1 cellular context compared by ENCODE assay signal in the genomic region with DNA sequence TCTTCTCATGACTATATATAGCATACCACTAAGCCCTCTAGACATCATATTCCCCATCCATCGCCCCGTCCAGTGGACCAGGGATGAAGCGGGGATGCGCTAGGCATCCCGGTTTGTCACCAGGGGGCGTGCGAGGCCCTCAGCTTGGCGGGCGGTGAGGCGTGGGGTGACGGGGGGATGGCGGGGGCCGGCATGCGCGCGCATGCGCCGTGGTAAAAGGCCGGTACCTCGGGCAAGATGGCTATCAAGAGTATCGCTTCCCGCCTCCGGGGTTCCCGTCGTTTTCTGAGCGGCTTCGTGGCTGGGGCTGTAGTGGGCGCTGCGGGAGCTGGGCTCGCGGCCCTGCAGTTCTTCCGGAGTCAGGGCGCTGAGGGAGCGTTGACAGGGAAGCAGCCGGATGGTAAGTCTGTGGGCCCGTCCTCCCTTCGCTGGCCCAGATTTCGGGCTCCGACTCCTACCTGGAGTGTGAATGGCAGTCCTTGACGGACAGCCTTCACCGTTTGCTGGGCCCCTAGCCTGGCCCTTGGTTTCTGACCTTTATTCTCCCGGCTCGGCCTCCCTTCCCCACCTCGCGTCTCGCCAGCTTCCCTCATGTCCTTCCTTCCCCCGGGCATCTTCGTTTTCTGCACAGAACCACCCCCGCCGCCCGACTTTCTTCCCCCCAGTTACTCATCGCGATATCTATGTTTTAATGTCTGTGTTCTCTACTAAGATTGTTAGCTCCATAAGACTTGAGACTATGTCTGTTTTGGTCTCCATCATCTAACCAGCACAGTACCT.
TF ChIP-seq lines count a peak whose summit lies in the region.

A gene with protein sequence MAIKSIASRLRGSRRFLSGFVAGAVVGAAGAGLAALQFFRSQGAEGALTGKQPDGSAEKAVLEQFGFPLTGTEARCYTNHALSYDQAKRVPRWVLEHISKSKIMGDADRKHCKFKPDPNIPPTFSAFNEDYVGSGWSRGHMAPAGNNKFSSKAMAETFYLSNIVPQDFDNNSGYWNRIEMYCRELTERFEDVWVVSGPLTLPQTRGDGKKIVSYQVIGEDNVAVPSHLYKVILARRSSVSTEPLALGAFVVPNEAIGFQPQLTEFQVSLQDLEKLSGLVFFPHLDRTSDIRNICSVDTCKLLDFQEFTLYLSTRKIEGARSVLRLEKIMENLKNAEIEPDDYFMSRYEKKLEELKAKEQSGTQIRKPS (plus strand): TSS at position 210 of the 780 bp plus-strand sequence. CDS start 28 bp downstream, at position 238.

TF ChIP-seq in HepG2, 621 proteins besides CTCF, POLR2A, EP300 and RAD21 (continued from another document and continues in another):
- TF ChIP-seq, protein P1, sequence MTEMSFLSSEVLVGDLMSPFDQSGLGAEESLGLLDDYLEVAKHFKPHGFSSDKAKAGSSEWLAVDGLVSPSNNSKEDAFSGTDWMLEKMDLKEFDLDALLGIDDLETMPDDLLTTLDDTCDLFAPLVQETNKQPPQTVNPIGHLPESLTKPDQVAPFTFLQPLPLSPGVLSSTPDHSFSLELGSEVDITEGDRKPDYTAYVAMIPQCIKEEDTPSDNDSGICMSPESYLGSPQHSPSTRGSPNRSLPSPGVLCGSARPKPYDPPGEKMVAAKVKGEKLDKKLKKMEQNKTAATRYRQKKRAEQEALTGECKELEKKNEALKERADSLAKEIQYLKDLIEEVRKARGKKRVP (CRISPR knock-in tag; IDR thresholded peaks at IDR 0.05): 0 out of 4 replicates have a peak, but pooled peaks of 1 of the 2 experiments have one; percentile 13
- no peak for TF ChIP-seq RFX3 (CRISPR knock-in tag; IDR thresholded peaks at IDR 0.05)
- peak; percentile 35; the same call in 1 of the 2 replicates for TF ChIP-seq MED1 (CRISPR knock-in tag; IDR thresholded peaks at IDR 0.05)
- 0 out of 2 replicates have a peak, but pooled peaks have one; percentile 45 for TF ChIP-seq ZNF224 (CRISPR knock-in tag; IDR thresholded peaks at IDR 0.05)
- TF ChIP-seq KLF15 (CRISPR knock-in tag; IDR thresholded peaks at IDR 0.05; ENCODE audit: borderline replicate concordance): peak; percentile 66; the same call in 1 of the 2 replicates
- TF ChIP-seq, protein P2, sequence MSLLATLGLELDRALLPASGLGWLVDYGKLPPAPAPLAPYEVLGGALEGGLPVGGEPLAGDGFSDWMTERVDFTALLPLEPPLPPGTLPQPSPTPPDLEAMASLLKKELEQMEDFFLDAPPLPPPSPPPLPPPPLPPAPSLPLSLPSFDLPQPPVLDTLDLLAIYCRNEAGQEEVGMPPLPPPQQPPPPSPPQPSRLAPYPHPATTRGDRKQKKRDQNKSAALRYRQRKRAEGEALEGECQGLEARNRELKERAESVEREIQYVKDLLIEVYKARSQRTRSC (CRISPR knock-in tag; IDR thresholded peaks at IDR 0.05; ENCODE audit: low read depth): no peak
- TF ChIP-seq ZNF562 (CRISPR knock-in tag; IDR thresholded peaks at IDR 0.05; ENCODE audit: borderline replicate concordance): no peak
- TF ChIP-seq ZNF230 (CRISPR knock-in tag; IDR thresholded peaks at IDR 0.05): no peak
- no peak for TF ChIP-seq FOXP1 (IDR thresholded peaks at IDR 0.05)
- no peak for TF ChIP-seq FOXP1 (CRISPR knock-in tag; IDR thresholded peaks at IDR 0.05)
- 0 out of 2 replicates have a peak, but pooled peaks have one; percentile 14 for TF ChIP-seq ELF3 (CRISPR knock-in tag; IDR thresholded peaks at IDR 0.05)
- TF ChIP-seq NR2F6 (IDR thresholded peaks at IDR 0.05): no peak
- TF ChIP-seq NR2F6 (CRISPR knock-in tag; IDR thresholded peaks at IDR 0.05): no peak
- TF ChIP-seq ZNF567 (CRISPR knock-in tag; IDR thresholded peaks at IDR 0.05; ENCODE audit: borderline replicate concordance): no peak
- no peak for TF ChIP-seq SRSF9 (IDR thresholded peaks at IDR 0.05; ENCODE audit: borderline replicate concordance, insufficient read depth, low read depth, low read length, poor library complexity, severe bottlenecking)
- no peak for TF ChIP-seq REL (CRISPR knock-in tag; conservative IDR thresholded peaks at IDR 0.05)
- TF ChIP-seq, protein P3, sequence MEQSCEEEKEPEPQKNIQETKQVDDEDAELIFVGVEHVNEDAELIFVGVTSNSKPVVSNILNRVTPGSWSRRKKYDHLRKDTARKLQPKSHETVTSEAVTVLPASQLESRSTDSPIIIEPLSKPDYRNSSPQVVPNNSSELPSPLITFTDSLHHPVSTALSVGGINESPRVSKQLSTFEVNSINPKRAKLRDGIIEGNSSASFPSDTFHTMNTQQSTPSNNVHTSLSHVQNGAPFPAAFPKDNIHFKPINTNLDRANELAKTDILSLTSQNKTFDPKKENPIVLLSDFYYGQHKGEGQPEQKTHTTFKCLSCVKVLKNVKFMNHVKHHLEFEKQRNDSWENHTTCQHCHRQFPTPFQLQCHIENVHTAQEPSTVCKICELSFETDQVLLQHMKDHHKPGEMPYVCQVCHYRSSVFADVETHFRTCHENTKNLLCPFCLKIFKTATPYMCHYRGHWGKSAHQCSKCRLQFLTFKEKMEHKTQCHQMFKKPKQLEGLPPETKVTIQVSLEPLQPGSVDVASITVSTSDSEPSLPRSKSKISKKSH (CRISPR knock-in tag; IDR thresholded peaks at IDR 0.05; ENCODE audit: borderline replicate concordance): peak; percentile 86
- TF ChIP-seq, protein P4, sequence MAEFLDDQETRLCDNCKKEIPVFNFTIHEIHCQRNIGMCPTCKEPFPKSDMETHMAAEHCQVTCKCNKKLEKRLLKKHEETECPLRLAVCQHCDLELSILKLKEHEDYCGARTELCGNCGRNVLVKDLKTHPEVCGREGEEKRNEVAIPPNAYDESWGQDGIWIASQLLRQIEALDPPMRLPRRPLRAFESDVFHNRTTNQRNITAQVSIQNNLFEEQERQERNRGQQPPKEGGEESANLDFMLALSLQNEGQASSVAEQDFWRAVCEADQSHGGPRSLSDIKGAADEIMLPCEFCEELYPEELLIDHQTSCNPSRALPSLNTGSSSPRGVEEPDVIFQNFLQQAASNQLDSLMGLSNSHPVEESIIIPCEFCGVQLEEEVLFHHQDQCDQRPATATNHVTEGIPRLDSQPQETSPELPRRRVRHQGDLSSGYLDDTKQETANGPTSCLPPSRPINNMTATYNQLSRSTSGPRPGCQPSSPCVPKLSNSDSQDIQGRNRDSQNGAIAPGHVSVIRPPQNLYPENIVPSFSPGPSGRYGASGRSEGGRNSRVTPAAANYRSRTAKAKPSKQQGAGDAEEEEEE (CRISPR knock-in tag; IDR thresholded peaks at IDR 0.05; ENCODE audit: borderline replicate concordance): no peak
- TF ChIP-seq MAZ (IDR thresholded peaks at IDR 0.05; ENCODE audit: borderline replicate concordance, low read depth, low read length): peak; percentile 83
- peak; percentile 61 for TF ChIP-seq MAZ (CRISPR knock-in tag; IDR thresholded peaks at IDR 0.05; ENCODE audit: low read depth)
- TF ChIP-seq ZNF558 (CRISPR knock-in tag; IDR thresholded peaks at IDR 0.05; ENCODE audit: borderline replicate concordance): no peak
- TF ChIP-seq, protein P5, sequence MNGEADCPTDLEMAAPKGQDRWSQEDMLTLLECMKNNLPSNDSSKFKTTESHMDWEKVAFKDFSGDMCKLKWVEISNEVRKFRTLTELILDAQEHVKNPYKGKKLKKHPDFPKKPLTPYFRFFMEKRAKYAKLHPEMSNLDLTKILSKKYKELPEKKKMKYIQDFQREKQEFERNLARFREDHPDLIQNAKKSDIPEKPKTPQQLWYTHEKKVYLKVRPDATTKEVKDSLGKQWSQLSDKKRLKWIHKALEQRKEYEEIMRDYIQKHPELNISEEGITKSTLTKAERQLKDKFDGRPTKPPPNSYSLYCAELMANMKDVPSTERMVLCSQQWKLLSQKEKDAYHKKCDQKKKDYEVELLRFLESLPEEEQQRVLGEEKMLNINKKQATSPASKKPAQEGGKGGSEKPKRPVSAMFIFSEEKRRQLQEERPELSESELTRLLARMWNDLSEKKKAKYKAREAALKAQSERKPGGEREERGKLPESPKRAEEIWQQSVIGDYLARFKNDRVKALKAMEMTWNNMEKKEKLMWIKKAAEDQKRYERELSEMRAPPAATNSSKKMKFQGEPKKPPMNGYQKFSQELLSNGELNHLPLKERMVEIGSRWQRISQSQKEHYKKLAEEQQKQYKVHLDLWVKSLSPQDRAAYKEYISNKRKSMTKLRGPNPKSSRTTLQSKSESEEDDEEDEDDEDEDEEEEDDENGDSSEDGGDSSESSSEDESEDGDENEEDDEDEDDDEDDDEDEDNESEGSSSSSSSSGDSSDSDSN (CRISPR knock-in tag; IDR thresholded peaks at IDR 0.05): peak; percentile 85
- TF ChIP-seq, protein P6, sequence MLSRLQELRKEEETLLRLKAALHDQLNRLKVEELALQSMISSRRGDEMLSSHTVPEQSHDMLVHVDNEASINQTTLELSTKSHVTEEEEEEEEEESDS (CRISPR knock-in tag; IDR thresholded peaks at IDR 0.05; ENCODE audit: borderline replicate concordance): no peak
- TF ChIP-seq ZNF430 (CRISPR knock-in tag; IDR thresholded peaks at IDR 0.05): peak; percentile 94
- peak; percentile 30; the same call in 1 of the 2 replicates for TF ChIP-seq PITX1 (CRISPR knock-in tag; IDR thresholded peaks at IDR 0.05)
- TF ChIP-seq DNMT1 (CRISPR knock-in tag; IDR thresholded peaks at IDR 0.05): 0 out of 2 replicates have a peak, but pooled peaks have one; percentile 25
- no peak for TF ChIP-seq LCORL (IDR thresholded peaks at IDR 0.05)
- no peak for TF ChIP-seq LCORL (CRISPR knock-in tag; IDR thresholded peaks at IDR 0.05)
- no peak for TF ChIP-seq BRD4 (CRISPR knock-in tag; IDR thresholded peaks at IDR 0.05)
- peak; percentile 84 for TF ChIP-seq ZNF605 (CRISPR knock-in tag; IDR thresholded peaks at IDR 0.05)
- TF ChIP-seq SPEN (CRISPR knock-in tag; IDR thresholded peaks at IDR 0.05; ENCODE audit: low read depth): peak; percentile 64; the same call in 1 of the 2 replicates
- no peak for TF ChIP-seq SATB2 (CRISPR knock-in tag; IDR thresholded peaks at IDR 0.05)
- TF ChIP-seq, protein P7, sequence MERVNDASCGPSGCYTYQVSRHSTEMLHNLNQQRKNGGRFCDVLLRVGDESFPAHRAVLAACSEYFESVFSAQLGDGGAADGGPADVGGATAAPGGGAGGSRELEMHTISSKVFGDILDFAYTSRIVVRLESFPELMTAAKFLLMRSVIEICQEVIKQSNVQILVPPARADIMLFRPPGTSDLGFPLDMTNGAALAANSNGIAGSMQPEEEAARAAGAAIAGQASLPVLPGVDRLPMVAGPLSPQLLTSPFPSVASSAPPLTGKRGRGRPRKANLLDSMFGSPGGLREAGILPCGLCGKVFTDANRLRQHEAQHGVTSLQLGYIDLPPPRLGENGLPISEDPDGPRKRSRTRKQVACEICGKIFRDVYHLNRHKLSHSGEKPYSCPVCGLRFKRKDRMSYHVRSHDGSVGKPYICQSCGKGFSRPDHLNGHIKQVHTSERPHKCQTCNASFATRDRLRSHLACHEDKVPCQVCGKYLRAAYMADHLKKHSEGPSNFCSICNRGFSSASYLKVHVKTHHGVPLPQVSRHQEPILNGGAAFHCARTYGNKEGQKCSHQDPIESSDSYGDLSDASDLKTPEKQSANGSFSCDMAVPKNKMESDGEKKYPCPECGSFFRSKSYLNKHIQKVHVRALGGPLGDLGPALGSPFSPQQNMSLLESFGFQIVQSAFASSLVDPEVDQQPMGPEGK (CRISPR knock-in tag; IDR thresholded peaks at IDR 0.05): peak; percentile 89
- peak; percentile 63; the same call in 1 of the 2 replicates for TF ChIP-seq MYC (CRISPR knock-in tag; IDR thresholded peaks at IDR 0.05; ENCODE audit: borderline replicate concordance)
- TF ChIP-seq ZNF768 (CRISPR knock-in tag; IDR thresholded peaks at IDR 0.05): peak; percentile 64; the same call in 1 of the 2 replicates
- TF ChIP-seq ZNF205 (CRISPR knock-in tag; IDR thresholded peaks at IDR 0.05): peak; percentile 65
- TF ChIP-seq, protein P8, sequence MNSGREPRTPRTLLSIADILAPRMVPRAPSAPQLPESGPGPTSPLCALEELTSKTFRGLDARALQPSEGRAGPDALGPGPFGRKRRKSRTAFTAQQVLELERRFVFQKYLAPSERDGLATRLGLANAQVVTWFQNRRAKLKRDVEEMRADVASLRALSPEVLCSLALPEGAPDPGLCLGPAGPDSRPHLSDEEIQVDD (CRISPR knock-in tag; IDR thresholded peaks at IDR 0.05; ENCODE audit: borderline replicate concordance): no peak
- TF ChIP-seq ZBTB7B (CRISPR knock-in tag; IDR thresholded peaks at IDR 0.05): no peak
- TF ChIP-seq, protein P9, sequence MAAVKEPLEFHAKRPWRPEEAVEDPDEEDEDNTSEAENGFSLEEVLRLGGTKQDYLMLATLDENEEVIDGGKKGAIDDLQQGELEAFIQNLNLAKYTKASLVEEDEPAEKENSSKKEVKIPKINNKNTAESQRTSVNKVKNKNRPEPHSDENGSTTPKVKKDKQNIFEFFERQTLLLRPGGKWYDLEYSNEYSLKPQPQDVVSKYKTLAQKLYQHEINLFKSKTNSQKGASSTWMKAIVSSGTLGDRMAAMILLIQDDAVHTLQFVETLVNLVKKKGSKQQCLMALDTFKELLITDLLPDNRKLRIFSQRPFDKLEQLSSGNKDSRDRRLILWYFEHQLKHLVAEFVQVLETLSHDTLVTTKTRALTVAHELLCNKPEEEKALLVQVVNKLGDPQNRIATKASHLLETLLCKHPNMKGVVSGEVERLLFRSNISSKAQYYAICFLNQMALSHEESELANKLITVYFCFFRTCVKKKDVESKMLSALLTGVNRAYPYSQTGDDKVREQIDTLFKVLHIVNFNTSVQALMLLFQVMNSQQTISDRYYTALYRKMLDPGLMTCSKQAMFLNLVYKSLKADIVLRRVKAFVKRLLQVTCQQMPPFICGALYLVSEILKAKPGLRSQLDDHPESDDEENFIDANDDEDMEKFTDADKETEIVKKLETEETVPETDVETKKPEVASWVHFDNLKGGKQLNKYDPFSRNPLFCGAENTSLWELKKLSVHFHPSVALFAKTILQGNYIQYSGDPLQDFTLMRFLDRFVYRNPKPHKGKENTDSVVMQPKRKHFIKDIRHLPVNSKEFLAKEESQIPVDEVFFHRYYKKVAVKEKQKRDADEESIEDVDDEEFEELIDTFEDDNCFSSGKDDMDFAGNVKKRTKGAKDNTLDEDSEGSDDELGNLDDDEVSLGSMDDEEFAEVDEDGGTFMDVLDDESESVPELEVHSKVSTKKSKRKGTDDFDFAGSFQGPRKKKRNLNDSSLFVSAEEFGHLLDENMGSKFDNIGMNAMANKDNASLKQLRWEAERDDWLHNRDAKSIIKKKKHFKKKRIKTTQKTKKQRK (IDR thresholded peaks at IDR 0.05; ENCODE audit: low read length): no peak
- TF ChIP-seq, protein P10, sequence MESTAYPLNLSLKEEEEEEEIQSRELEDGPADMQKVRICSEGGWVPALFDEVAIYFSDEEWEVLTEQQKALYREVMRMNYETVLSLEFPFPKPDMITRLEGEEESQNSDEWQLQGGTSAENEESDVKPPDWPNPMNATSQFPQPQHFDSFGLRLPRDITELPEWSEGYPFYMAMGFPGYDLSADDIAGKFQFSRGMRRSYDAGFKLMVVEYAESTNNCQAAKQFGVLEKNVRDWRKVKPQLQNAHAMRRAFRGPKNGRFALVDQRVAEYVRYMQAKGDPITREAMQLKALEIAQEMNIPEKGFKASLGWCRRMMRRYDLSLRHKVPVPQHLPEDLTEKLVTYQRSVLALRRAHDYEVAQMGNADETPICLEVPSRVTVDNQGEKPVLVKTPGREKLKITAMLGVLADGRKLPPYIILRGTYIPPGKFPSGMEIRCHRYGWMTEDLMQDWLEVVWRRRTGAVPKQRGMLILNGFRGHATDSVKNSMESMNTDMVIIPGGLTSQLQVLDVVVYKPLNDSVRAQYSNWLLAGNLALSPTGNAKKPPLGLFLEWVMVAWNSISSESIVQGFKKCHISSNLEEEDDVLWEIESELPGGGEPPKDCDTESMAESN (CRISPR knock-in tag; conservative IDR thresholded peaks at IDR 0.05): peak; percentile 79
- no peak for TF ChIP-seq ZSCAN30 (CRISPR knock-in tag; IDR thresholded peaks at IDR 0.05)
- TF ChIP-seq SAFB2 (CRISPR knock-in tag; IDR thresholded peaks at IDR 0.05; ENCODE audit: borderline replicate concordance, low read depth): peak; percentile 41; the same call in 1 of the 2 replicates
- no peak for TF ChIP-seq ZNF530 (CRISPR knock-in tag; IDR thresholded peaks at IDR 0.05; ENCODE audit: low read depth)
- TF ChIP-seq KMT2A (CRISPR knock-in tag; IDR thresholded peaks at IDR 0.05): peak; percentile 90
- TF ChIP-seq ZNF549 (CRISPR knock-in tag; IDR thresholded peaks at IDR 0.05): no peak
- TF ChIP-seq ZNF841 (CRISPR knock-in tag; IDR thresholded peaks at IDR 0.05; ENCODE audit: borderline replicate concordance): 0 out of 2 replicates have a peak, but pooled peaks have one; percentile 34
